8 cellular contexts compared by ENCODE assay signal in the genomic region with DNA sequence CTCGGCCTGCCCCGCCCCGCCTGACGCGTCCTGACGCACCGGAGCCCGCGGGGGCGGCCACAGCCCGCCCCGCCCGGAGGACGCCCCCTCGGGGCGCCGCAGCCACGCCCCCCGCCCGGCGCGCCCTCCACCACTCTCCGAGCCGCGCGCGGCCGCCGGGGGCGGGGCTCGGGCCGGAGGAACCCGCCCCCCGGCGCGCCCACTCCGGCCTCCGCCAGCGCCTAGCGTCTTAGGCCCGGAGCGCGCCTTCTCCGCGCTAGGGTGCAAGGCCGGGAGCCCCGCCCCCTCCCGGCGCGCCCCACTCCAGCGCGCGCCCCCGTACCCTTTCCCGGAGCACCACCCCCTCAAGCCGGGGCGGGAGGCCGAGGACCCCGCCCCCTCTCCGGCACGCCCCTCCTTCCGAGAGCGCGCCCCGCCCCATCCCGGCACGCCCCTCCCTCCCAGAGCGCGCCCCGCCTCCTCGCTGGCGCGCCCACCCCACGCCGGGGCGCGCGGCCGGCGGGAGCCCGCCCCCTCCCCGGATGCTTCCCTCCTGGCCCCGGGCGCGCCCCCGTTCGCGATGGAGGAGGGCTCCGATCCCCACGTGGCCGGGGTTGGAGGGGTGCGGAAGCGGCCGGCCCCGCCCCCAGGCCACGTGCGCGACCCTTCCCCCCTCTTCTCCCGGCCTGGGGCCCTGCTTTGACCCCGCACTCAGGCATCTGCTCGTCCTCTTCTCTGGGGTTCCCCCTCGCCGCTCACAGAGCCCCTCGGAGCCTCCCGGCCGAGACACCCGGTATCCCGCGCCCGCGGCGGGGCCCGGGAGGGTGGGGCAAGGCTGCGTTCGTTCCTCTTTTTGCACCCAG. TPM values are rescaled to one million over a fixed set of nuclear protein-coding genes. Genes with fewer than 3 reads are reported as not detected.
DNase-seq lines count a peak whose midpoint lies in the region; ATAC-seq and TF ChIP-seq lines count a peak whose summit lies in the region.

No MANE protein-coding gene starts in this region.

- H3K27ac Mint-ChIP-seq in progenitor cell of endocrine pancreas: no peak overlapping the region

- intact Hi-C loops in left cardiac atrium (cut with DNase I) (no loop called here), upper lobe of right lung (cut with DNase I) (no loop called here)

- no peaks in the 10 kb centered on the region for H3K36me3 ChIP-seq in upper lobe of right lung

- peak overlapping the region; percentile 13 for H3K27ac ChIP-seq in adipose tissue (ENCODE audit: low read depth, low read length)
- H3K27ac ChIP-seq in upper lobe of right lung: peak overlapping the region; percentile 86

- H3K9me3 Mint-ChIP-seq in progenitor cell of endocrine pancreas (ENCODE audit: low read depth): no peaks in the 10 kb centered on the region

- peak overlapping the region; percentile 66 for H3K4me3 ChIP-seq in GM12864 (ENCODE audit: low read depth, low read length)
- peak overlapping the region; percentile 88 for H3K4me3 ChIP-seq in upper lobe of right lung

- DNase-seq in GM12864 (ENCODE audit: low read depth): no peak
- peak; percentile 95 for DNase-seq in NCI-H1105 (lab: John Stamatoyannopoulos, UW)
- DNase-seq in T follicular helper cell (ENCODE audit: low read depth): peak; percentile 89
- DNase-seq in left cardiac atrium: peak; percentile 94
- peak; percentile 89 for DNase-seq in progenitor cell of endocrine pancreas (ENCODE audit: low spot score, unreplicated experiment)
- peak; percentile 96 for DNase-seq in upper lobe of right lung

- H3K9me3 ChIP-seq in upper lobe of right lung: no peaks in the 10 kb centered on the region

- no peaks in the 10 kb centered on the region for H3K36me3 Mint-ChIP-seq in progenitor cell of endocrine pancreas (ENCODE audit: insufficient read depth)

- H3K4me3 Mint-ChIP-seq in progenitor cell of endocrine pancreas (ENCODE audit: low read depth): peak overlapping the region; percentile 76

- peak; percentile 44 for ATAC-seq in HG02623 (IDR thresholded peaks at IDR 0.05; ENCODE audit: unreplicated experiment)
- peak; percentile 85 to 87 for ATAC-seq in left cardiac atrium
- peak; percentile 89 for ATAC-seq in upper lobe of right lung

- no peaks in the 10 kb centered on the region for H3K27me3 ChIP-seq in upper lobe of right lung

- H3K27me3 Mint-ChIP-seq in progenitor cell of endocrine pancreas: peaks cover 21% of the 10 kb centered on the region

- peaks cover 36% of the 10 kb centered on the region for H3K4me1 ChIP-seq in upper lobe of right lung

- peaks cover 8% of the 10 kb centered on the region for H3K4me1 Mint-ChIP-seq in progenitor cell of endocrine pancreas (ENCODE audit: low read depth)

- TF ChIP-seq CTCF in GM12864 (IDR thresholded peaks at IDR 0.05; ENCODE audit: low read depth, low read length, missing control alignments): no peak
- no peak for TF ChIP-seq CTCF in progenitor cell of endocrine pancreas (IDR thresholded peaks at IDR 0.05; ENCODE audit: unreplicated experiment)
- TF ChIP-seq CTCF in upper lobe of right lung (IDR thresholded peaks at IDR 0.05): no peak

- 1% methylated on average over 41 to 105 of the region's 115 CpGs for WGBS in adipose tissue, 3 donors

RNA-seq across cellular contexts. Expression of gene KLF16, which starts 0.5 kb away (rescaled TPM):
- polyA plus RNA-seq in adipose tissue: 10 to 100 TPM in 1 of 3 donors, 1 to 10 TPM in 2; 3.7 to 14.4 (median 9.8) TPM
- 10 to 100 TPM in 1 of 2 donors, 1 to 10 TPM in 1; 9.9 to 12.9 TPM for total RNA-seq in left cardiac atrium
- total RNA-seq in progenitor cell of endocrine pancreas: 13.2 and 13.5 TPM in 2 replicates
- 28.0 TPM for total RNA-seq in upper lobe of right lung

RNA-seq across cellular contexts. Expression of gene REXO1, which starts 15.6 kb away (rescaled TPM):
- 10 to 100 TPM; 11.0 to 29.2 (median 23.5) TPM for polyA plus RNA-seq in adipose tissue
- total RNA-seq in left cardiac atrium: 10 to 100 TPM; 14.8 to 22.3 TPM
- total RNA-seq in progenitor cell of endocrine pancreas: 42.8 and 44.6 TPM in 2 replicates
- total RNA-seq in upper lobe of right lung: 37.2 TPM

RNA-seq across cellular contexts. Expression of gene ABHD17A, which starts 21.4 kb away (rescaled TPM):
- polyA plus RNA-seq in adipose tissue: 10 to 100 TPM; 46.1 to 92.9 (median 59.2) TPM
- total RNA-seq in left cardiac atrium (10 to 100 TPM; 60.8 to 66.1 TPM), progenitor cell of endocrine pancreas (46.5 and 48.8 TPM in 2 replicates), upper lobe of right lung (76.1 TPM)

RNA-seq across cellular contexts. Expression of gene ADAT3, which starts 41.3 kb away (rescaled TPM):
- 1 to 10 TPM; 2.2 to 4.2 (median 4.2) TPM for polyA plus RNA-seq in adipose tissue
- total RNA-seq in left cardiac atrium: 1 to 10 TPM; 2.3 to 3.0 TPM
- total RNA-seq in progenitor cell of endocrine pancreas: 14.1 and 16.2 TPM in 2 replicates
- 6.3 TPM for total RNA-seq in upper lobe of right lung

RNA-seq across cellular contexts. Expression of gene SCAMP4, which starts 41.3 kb away (rescaled TPM):
- 10 to 100 TPM; 18.7 to 29.2 (median 24.0) TPM for polyA plus RNA-seq in adipose tissue
- total RNA-seq in left cardiac atrium: 10 to 100 TPM; 21.4 to 22.8 TPM
- total RNA-seq in progenitor cell of endocrine pancreas: 101 and 102 TPM in 2 replicates
- 73.2 TPM for total RNA-seq in upper lobe of right lung
